13 cellular contexts compared by ENCODE assay signal in the genomic region with DNA sequence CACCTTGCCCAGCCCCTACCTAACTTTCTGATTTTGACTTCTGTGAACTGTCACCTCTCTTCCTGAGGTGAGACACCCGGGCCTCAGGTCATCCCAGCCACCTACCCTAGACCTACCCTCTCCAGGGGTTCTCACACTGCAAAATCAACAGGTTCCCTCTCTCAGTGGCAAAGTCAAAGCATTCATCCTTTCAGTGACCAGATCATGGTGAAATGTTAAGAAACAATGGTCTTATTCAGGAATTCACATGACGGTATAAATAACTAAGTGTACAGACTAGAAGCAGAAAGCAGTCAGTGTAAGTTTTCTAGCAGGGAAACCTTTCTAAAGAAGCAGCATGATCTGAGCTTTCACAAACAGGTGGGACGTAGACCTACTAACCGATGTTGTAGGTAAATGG.
A peak's percentile ranks its signal among the peaks of the same experiment; 100 is the strongest.
DNase-seq lines count a peak whose midpoint lies in the region; ATAC-seq and TF ChIP-seq lines count a peak whose summit lies in the region.
"Had no signal": no experiment of that assay in that cellular context is flagged by ENCODE, and none has a peak within 500 bp of the region (broad histone marks: within the 10 kb centered on the region; RNA-seq: fewer than 3 reads in every experiment).

No MANE protein-coding gene starts in this region.

- no peaks in the 10 kb centered on the region for H3K36me3 Mint-ChIP-seq in Calu3 (ENCODE audit: insufficient read depth, unreplicated experiment)
- H3K36me3 Mint-ChIP-seq: CD4-positive, alpha-beta memory T cell had no signal

- H3K4me3 ChIP-seq in HEK293 (ENCODE audit: low read depth, low read length) (no peak overlapping the region), mesenchymal stem cell (ENCODE audit: insufficient read depth in 1 of 2, low read depth in 1 of 2, low read length in 2 of 2) (no peak overlapping the region), left ventricle myocardium inferior (no peak overlapping the region)
- H3K4me3 ChIP-seq: GM23338, HAP-1 had no signal

- POLR2A ChIA-PET in HEK293 (lab: Yijun Ruan, JAX) = no interaction called here

- peak overlapping the region; percentile 31 for H4K8ac ChIP-seq in mesenchymal stem cell (ENCODE audit: low read length)

- no peaks in the 10 kb centered on the region for H3K79me1 ChIP-seq in mesenchymal stem cell (replicated peaks; ENCODE audit: low read length, poor library complexity, severe bottlenecking)

- H3K27me3 Mint-ChIP-seq in Calu3 (ENCODE audit: unreplicated experiment) = peaks cover 26% of the 10 kb centered on the region

- intact Hi-C loops in sciatic nerve (cut with DNase I) (no loop called here), Calu3 (cut with micrococcal nuclease; ENCODE audit: unreplicated experiment) (no loop called here), left ventricle myocardium inferior (cut with micrococcal nuclease) (no loop called here)

- H3K4me1 ChIP-seq in HEK293 (ENCODE audit: control insufficient read depth, insufficient read depth, low read length) (no peaks in the 10 kb centered on the region), mesenchymal stem cell (ENCODE audit: control insufficient read depth, insufficient read depth, low read depth, low read length) (no peaks in the 10 kb centered on the region), left ventricle myocardium inferior (peaks cover 6% of the 10 kb centered on the region)

- no peak overlapping the region for H2BK120ac ChIP-seq in mesenchymal stem cell (ENCODE audit: low read depth, low read length)

- peak; percentile 33 for ATAC-seq in sciatic nerve
- ATAC-seq: GM23338 had no signal

- no peaks in the 10 kb centered on the region for H3K9me3 Mint-ChIP-seq in Calu3 (ENCODE audit: low read depth, unreplicated experiment)
- H3K9me3 Mint-ChIP-seq: GM23338 had no signal

- H3K27me3 ChIP-seq in mesenchymal stem cell (ENCODE audit: control insufficient read depth in 1 of 2, insufficient read depth in 1 of 2, low read length in 2 of 2) = no peaks in the 10 kb centered on the region
- H3K27me3 ChIP-seq in left ventricle myocardium inferior (ENCODE audit: low read depth) = no peaks in the 10 kb centered on the region

- H3K9me3 ChIP-seq in HEK293 (ENCODE audit: control insufficient read depth, insufficient read depth, low read depth, low read length) = no peaks in the 10 kb centered on the region
- no peaks in the 10 kb centered on the region for H3K9me3 ChIP-seq in mesenchymal stem cell (ENCODE audit: control insufficient read depth, low read length)
- H3K9me3 ChIP-seq in left ventricle myocardium inferior (replicated peaks) = no peaks in the 10 kb centered on the region
- H3K9me3 ChIP-seq: HAP-1 had no signal

- no peak for TF ChIP-seq CTCF in HEK293 (tag by site-specific recombination; IDR thresholded peaks at IDR 0.05)
- no peak for TF ChIP-seq CTCF in Calu3 (IDR thresholded peaks at IDR 0.05; ENCODE audit: unreplicated experiment)
- TF ChIP-seq CTCF in left ventricle myocardium inferior (IDR thresholded peaks at IDR 0.05; ENCODE audit: borderline replicate concordance) = no peak

- H3K9ac ChIP-seq in mesenchymal stem cell (ENCODE audit: low read length) = no peak overlapping the region

- H3K4me3 Mint-ChIP-seq in Calu3 (ENCODE audit: low read depth, unreplicated experiment) = no peak overlapping the region
- H3K4me3 Mint-ChIP-seq: CD4-positive, alpha-beta memory T cell; GM23338 had no signal

- 97% methylated on average over 4 of the region's 4 CpGs for WGBS in mesenchymal stem cell

- H2AK5ac ChIP-seq in mesenchymal stem cell (ENCODE audit: low read length, severe bottlenecking) = no peak overlapping the region

- no peak overlapping the region for H4K91ac ChIP-seq in mesenchymal stem cell (ENCODE audit: low read length)

- BruUV-seq in Calu3 (replicated peaks; lab: Mats Ljungman, UMichigan) = no TSS peak

- no peak overlapping the region for H3K27ac Mint-ChIP-seq in Calu3 (ENCODE audit: unreplicated experiment)
- H3K27ac Mint-ChIP-seq: CD4-positive, alpha-beta memory T cell; GM23338 had no signal

- no peak for DNase-seq in mesenchymal stem cell
- DNase-seq in sciatic nerve (ENCODE audit: low spot score) = no peak
- no peak for DNase-seq in Calu3
- no peak for DNase-seq in effector CD8-positive, alpha-beta T cell (lab: John Stamatoyannopoulos, UW)
- DNase-seq in left ventricle myocardium inferior = no peak
- DNase-seq: C1 segment of cervical spinal cord; CD4-positive, alpha-beta memory T cell; DMS53; DMS79 treated with DMSO at 0.1 percent for 48 hours; GF-D8 had no signal

- no peak overlapping the region for H2BK12ac ChIP-seq in mesenchymal stem cell (ENCODE audit: low read length in 2 of 2)

- H3K14ac ChIP-seq in mesenchymal stem cell (ENCODE audit: low read length in 2 of 2) = no peak overlapping the region

- no peak overlapping the region for H2AFZ ChIP-seq in mesenchymal stem cell (ENCODE audit: low read depth, low read length)
- H2AFZ ChIP-seq: GM23338 had no signal

- no peak overlapping the region for H2BK5ac ChIP-seq in mesenchymal stem cell (ENCODE audit: low read depth, low read length, poor library complexity, severe bottlenecking)

- no peaks in the 10 kb centered on the region for H3K36me3 ChIP-seq in HEK293 (ENCODE audit: control insufficient read depth in 2 of 2, insufficient read depth in 1 of 2, low read length in 2 of 2)
- peaks cover 0 to 48% of the 10 kb centered on the region in 2 experiments for H3K36me3 ChIP-seq in mesenchymal stem cell (ENCODE audit: control insufficient read depth in 1 of 2, insufficient read depth in 2 of 2, low read depth in 1 of 2, low read length in 2 of 2)
- peaks cover 63% of the 10 kb centered on the region for H3K36me3 ChIP-seq in left ventricle myocardium inferior
- H3K36me3 ChIP-seq: HAP-1 had no signal

- H3K27ac ChIP-seq in HEK293 (ENCODE audit: extremely low read depth, low read depth, low read length) = no peak overlapping the region
- H3K27ac ChIP-seq in mesenchymal stem cell (ENCODE audit: low read length, poor library complexity, severe bottlenecking) = no peak overlapping the region
- H3K27ac ChIP-seq in left ventricle myocardium inferior (replicated peaks) = no peak overlapping the region

- H3K23ac ChIP-seq in mesenchymal stem cell (ENCODE audit: low read length in 2 of 2) = no peak overlapping the region

- H3K18ac ChIP-seq in mesenchymal stem cell (ENCODE audit: low read depth in 1 of 2, low read length in 2 of 2) = no peak overlapping the region

- H3K4me2 ChIP-seq in mesenchymal stem cell (ENCODE audit: low read length, poor library complexity, severe bottlenecking) = no peak overlapping the region
- H3K4me2 ChIP-seq: GM23338 had no signal

- CTCF ChIA-PET in HEK293 (lab: Yijun Ruan, JAX) = interaction anchor here (1.0 to 1.5 kb wide), 3 partner anchors 9 to 109 kb away, joined by 3 to 4 read pairs (median 4); no protein-coding TSS in a partner anchor
- CTCF ChIA-PET in Calu3 (lab: Charles Lee) = no interaction called here

- H3K4ac ChIP-seq in mesenchymal stem cell (ENCODE audit: low read depth in 1 of 2, low read length in 2 of 2) = no peak overlapping the region

- no peaks in the 10 kb centered on the region for H3K4me1 Mint-ChIP-seq in Calu3 (ENCODE audit: low read depth, unreplicated experiment)
- H3K4me1 Mint-ChIP-seq: CD4-positive, alpha-beta memory T cell; GM23338 had no signal

- H2BK15ac ChIP-seq in mesenchymal stem cell (ENCODE audit: low read depth, poor library complexity, severe bottlenecking) = no peak overlapping the region

TF ChIP-seq in HEK293, 187 proteins besides CTCF, POLR2A, EP300 and RAD21:
- no peak for TF ChIP-seq ZNF433 (tag by site-specific recombination; IDR thresholded peaks at IDR 0.05; ENCODE audit: low read depth)
- TF ChIP-seq SCRT2 (tag by site-specific recombination; IDR thresholded peaks at IDR 0.05) = peak; percentile 56; the same call in 1 of the 2 replicates
